In genomic region chr1:231778009-231778719, GRCh38 we compare ENCODE assay signal across 1 cellular context.
TF ChIP-seq lines count a peak whose summit lies in the region.

No MANE protein-coding gene starts in this region.

TF ChIP-seq in HepG2, 621 proteins besides CTCF, POLR2A, EP300 and RAD21 (continued from another document):
- no peak for TF ChIP-seq TRAFD1 (CRISPR knock-in tag; IDR thresholded peaks at IDR 0.05; ENCODE audit: borderline replicate concordance)
- no peak for TF ChIP-seq TRIM24 (CRISPR knock-in tag; IDR thresholded peaks at IDR 0.05)
- no peak for TF ChIP-seq JARID2 (CRISPR knock-in tag; IDR thresholded peaks at IDR 0.05; ENCODE audit: insufficient replicate concordance)
- no peak for TF ChIP-seq ZMYM2 (CRISPR knock-in tag; IDR thresholded peaks at IDR 0.05)
- no peak for TF ChIP-seq BCL6 (CRISPR knock-in tag; IDR thresholded peaks at IDR 0.05)
- TF ChIP-seq LBX2 (CRISPR knock-in tag; IDR thresholded peaks at IDR 0.05; ENCODE audit: borderline replicate concordance) = no peak
- no peak for TF ChIP-seq HOMEZ (CRISPR knock-in tag; IDR thresholded peaks at IDR 0.05; ENCODE audit: low read depth)
- no peak for TF ChIP-seq HINFP (CRISPR knock-in tag; IDR thresholded peaks at IDR 0.05; ENCODE audit: low read depth)
- TF ChIP-seq U2AF1 (optimal IDR thresholded peaks at IDR 0.05; ENCODE audit: low read depth, low read length) = no peak
